16 cellular contexts compared by ENCODE assay signal in the genomic region with DNA sequence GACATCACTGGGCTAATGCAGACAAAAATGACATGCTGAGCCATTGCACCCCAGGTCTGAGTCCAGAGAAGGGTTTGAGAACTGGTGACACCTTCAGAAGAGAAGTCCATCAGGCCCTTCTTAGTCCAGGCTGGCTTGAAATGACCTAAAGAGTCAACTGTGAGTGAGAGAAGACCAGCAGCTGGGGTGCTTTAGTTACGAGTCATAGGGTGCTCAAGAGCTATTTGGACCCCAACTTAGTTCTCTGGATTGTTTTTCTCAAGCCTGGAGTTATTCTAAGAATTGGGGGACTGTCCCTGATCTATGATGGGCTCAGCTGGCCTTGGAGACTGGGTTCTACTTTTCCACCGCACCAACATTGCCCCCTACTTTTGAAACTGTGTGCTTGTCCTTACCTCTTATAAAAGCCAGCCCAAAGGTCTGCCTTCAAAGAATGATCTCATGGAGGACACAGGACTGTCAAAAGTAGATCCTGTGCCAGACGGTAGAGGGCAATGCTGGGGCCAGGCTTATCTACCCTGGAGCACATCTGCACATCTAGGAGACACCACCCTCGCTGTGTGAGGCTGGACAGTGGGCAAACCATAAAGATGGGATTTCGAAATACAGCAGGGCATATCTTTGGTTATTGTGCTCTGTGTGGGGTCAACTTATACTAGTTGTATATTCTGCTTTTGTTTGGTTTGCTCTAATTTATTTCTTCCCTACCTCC.
A peak's percentile ranks its signal among the peaks of the same experiment; 100 is the strongest.
DNase-seq lines count a peak whose midpoint lies in the region; ATAC-seq and TF ChIP-seq lines count a peak whose summit lies in the region.
"Had no signal": no experiment of that assay in that cellular context is flagged by ENCODE, and none has a peak within 500 bp of the region (broad histone marks: within the 10 kb centered on the region; RNA-seq: fewer than 3 reads in every experiment).

No MANE protein-coding gene starts in this region.

- H3K4me3 ChIP-seq in AG10803 (ENCODE audit: low read length) (no peak overlapping the region), choroid plexus epithelial cell (ENCODE audit: low read depth, low read length) (no peak overlapping the region), vagina (no peak overlapping the region)
- H3K4me3 ChIP-seq: heart right ventricle, MG63, thyroid gland had no signal

- DNase-seq in AG10803 (ENCODE audit: low read depth) (no peak), MV-4-11 (lab: John Stamatoyannopoulos, UW) (peak; percentile 58), choroid plexus epithelial cell (ENCODE audit: low read depth) (no peak), vagina (ENCODE audit: extremely low spot score in 2 of 2) (no peak), SIG-M5 (lab: John Stamatoyannopoulos, UW) (no peak)
- DNase-seq: activated CD4-positive, alpha-beta T cell treated with anti-CD3 and anti-CD28 coated beads for 1 hour; DND-41; GOT3; heart right ventricle; left colon; MG63; T-cell; thyroid gland had no signal

- no peaks in the 10 kb centered on the region for H3K27me3 ChIP-seq in vagina
- H3K27me3 ChIP-seq: heart right ventricle, MG63, thyroid gland had no signal

- no peaks in the 10 kb centered on the region for H3K36me3 ChIP-seq in vagina
- H3K36me3 ChIP-seq: heart right ventricle, MG63, thyroid gland had no signal

- no peak for TF ChIP-seq POLR2A in vagina (IDR thresholded peaks at IDR 0.05)

- no peaks in the 10 kb centered on the region for H3K9me3 ChIP-seq in vagina
- H3K9me3 ChIP-seq: heart right ventricle, MG63, thyroid gland had no signal

- intact Hi-C loops in vagina (cut with DNase I) = no loop called here

- no peak overlapping the region for H3K27ac ChIP-seq in vagina
- H3K27ac ChIP-seq: heart right ventricle, thyroid gland had no signal

- H3K4me1 ChIP-seq in vagina = no peaks in the 10 kb centered on the region
- H3K4me1 ChIP-seq: heart right ventricle, thyroid gland had no signal

- TF ChIP-seq CTCF in AG10803 (conservative IDR thresholded peaks at IDR 0.05; ENCODE audit: low read length) (peak; percentile 17; the same call in 1 of the 2 replicates), GM12872 (IDR thresholded peaks at IDR 0.05; ENCODE audit: insufficient read depth, low read depth, low read length) (0 out of 3 replicates have a peak, but pooled peaks have one; percentile 3), choroid plexus epithelial cell (conservative IDR thresholded peaks at IDR 0.05; ENCODE audit: low read depth, low read length) (peak; percentile 2), vagina (IDR thresholded peaks at IDR 0.05) (no peak)

- ATAC-seq in HG02970 (IDR thresholded peaks at IDR 0.05; ENCODE audit: low FRiP score, unreplicated experiment) (no peak), GM18861 (IDR thresholded peaks at IDR 0.05; ENCODE audit: unreplicated experiment) (no peak)
- ATAC-seq: heart right ventricle, left colon, T-cell had no signal

Comparison
In these comparisons a context has a peak if more than half of its experiments do, and no peak if none do; other contexts are left out.
1. CTCF ChIP-seq: peak in AG10803 (single experiment), GM12872 (single experiment) and choroid plexus epithelial cell (single experiment); none in vagina (0 of 3).